In the genomic region with DNA sequence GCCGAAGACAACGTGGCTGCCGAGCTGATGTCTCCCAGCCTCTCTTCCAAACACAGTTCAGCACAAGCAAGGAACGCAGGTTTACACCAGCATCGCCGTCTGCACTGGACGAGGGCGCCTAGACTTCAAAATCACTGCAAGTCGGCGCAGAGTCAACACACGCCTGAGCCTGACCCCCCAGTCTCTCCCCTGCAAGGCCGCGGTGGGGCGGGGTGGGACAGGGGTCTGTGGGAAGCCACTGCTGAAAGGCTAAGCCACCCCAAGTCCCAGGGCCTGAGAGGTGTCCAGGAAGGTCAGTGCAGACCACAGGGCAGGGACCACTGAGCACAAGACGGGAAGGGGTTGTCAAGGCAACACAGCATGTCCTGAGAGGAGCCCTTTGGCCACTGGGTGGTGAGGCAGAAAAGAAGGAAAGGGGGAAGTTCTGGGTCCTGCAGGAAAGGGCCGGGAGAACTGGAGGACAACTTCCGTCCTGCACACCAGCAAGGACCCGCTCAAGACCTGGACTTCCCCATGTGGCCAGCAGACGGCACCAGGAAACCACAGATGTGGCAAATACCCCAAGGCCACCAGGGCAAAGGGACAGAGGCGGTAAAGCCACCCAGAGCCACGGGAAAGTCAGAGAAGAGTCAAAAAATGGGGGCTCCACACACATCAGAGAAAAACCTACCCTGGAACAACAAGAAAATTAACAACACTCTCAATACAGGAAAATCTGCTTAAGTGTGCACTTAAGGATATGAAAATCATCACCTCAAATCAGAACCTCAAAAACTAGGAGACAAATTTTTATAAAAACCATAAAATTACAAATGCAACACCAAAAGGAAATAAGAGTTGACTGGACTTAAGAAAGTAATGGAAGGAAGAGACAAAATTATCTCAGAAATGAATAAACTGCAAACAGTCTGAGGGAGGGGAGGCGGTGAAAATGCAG, we compare ENCODE assay signal across 1 cellular context.
A peak's percentile ranks its signal among the peaks of the same experiment; 100 is the strongest.
TF ChIP-seq lines count a peak whose summit lies in the region.

No MANE protein-coding gene starts in this region.

TF ChIP-seq in HepG2, 621 proteins besides CTCF, POLR2A, EP300 and RAD21 (continued from another document):
- TF ChIP-seq, protein P1, sequence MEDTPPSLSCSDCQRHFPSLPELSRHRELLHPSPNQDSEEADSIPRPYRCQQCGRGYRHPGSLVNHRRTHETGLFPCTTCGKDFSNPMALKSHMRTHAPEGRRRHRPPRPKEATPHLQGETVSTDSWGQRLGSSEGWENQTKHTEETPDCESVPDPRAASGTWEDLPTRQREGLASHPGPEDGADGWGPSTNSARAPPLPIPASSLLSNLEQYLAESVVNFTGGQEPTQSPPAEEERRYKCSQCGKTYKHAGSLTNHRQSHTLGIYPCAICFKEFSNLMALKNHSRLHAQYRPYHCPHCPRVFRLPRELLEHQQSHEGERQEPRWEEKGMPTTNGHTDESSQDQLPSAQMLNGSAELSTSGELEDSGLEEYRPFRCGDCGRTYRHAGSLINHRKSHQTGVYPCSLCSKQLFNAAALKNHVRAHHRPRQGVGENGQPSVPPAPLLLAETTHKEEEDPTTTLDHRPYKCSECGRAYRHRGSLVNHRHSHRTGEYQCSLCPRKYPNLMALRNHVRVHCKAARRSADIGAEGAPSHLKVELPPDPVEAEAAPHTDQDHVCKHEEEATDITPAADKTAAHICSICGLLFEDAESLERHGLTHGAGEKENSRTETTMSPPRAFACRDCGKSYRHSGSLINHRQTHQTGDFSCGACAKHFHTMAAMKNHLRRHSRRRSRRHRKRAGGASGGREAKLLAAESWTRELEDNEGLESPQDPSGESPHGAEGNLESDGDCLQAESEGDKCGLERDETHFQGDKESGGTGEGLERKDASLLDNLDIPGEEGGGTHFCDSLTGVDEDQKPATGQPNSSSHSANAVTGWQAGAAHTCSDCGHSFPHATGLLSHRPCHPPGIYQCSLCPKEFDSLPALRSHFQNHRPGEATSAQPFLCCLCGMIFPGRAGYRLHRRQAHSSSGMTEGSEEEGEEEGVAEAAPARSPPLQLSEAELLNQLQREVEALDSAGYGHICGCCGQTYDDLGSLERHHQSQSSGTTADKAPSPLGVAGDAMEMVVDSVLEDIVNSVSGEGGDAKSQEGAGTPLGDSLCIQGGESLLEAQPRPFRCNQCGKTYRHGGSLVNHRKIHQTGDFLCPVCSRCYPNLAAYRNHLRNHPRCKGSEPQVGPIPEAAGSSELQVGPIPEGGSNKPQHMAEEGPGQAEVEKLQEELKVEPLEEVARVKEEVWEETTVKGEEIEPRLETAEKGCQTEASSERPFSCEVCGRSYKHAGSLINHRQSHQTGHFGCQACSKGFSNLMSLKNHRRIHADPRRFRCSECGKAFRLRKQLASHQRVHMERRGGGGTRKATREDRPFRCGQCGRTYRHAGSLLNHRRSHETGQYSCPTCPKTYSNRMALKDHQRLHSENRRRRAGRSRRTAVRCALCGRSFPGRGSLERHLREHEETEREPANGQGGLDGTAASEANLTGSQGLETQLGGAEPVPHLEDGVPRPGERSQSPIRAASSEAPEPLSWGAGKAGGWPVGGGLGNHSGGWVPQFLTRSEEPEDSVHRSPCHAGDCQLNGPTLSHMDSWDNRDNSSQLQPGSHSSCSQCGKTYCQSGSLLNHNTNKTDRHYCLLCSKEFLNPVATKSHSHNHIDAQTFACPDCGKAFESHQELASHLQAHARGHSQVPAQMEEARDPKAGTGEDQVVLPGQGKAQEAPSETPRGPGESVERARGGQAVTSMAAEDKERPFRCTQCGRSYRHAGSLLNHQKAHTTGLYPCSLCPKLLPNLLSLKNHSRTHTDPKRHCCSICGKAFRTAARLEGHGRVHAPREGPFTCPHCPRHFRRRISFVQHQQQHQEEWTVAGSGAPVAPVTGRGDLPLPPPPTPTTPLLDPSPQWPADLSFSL (CRISPR knock-in tag; IDR thresholded peaks at IDR 0.05) = no peak
- no peak for TF ChIP-seq TCF7L2 (IDR thresholded peaks at IDR 0.05; ENCODE audit: low read depth, low read length)
- TF ChIP-seq ZNF747 (CRISPR knock-in tag; IDR thresholded peaks at IDR 0.05; ENCODE audit: borderline replicate concordance) = no peak
- TF ChIP-seq, protein P2, sequence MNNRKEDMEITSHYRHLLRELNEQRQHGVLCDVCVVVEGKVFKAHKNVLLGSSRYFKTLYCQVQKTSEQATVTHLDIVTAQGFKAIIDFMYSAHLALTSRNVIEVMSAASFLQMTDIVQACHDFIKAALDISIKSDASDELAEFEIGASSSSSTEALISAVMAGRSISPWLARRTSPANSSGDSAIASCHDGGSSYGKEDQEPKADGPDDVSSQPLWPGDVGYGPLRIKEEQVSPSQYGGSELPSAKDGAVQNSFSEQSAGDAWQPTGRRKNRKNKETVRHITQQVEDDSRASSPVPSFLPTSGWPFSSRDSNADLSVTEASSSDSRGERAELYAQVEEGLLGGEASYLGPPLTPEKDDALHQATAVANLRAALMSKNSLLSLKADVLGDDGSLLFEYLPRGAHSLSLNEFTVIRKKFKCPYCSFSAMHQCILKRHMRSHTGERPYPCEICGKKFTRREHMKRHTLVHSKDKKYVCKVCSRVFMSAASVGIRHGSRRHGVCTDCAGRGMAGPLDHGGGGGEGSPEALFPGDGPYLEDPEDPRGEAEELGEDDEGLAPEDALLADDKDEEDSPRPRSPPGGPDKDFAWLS (CRISPR knock-in tag; IDR thresholded peaks at IDR 0.05; ENCODE audit: borderline replicate concordance) = no peak
- 0 out of 2 replicates have a peak, but pooled peaks have one; percentile 64 for TF ChIP-seq ZNF776 (CRISPR knock-in tag; IDR thresholded peaks at IDR 0.05)
- no peak for TF ChIP-seq KLF6 (CRISPR knock-in tag; IDR thresholded peaks at IDR 0.05)
- no peak for TF ChIP-seq THAP11 (CRISPR knock-in tag; IDR thresholded peaks at IDR 0.05)
- TF ChIP-seq REPIN1 (CRISPR knock-in tag; IDR thresholded peaks at IDR 0.05; ENCODE audit: borderline replicate concordance, low read depth) = no peak
- TF ChIP-seq ZNF772 (CRISPR knock-in tag; IDR thresholded peaks at IDR 0.05) = no peak
- TF ChIP-seq, protein P3, sequence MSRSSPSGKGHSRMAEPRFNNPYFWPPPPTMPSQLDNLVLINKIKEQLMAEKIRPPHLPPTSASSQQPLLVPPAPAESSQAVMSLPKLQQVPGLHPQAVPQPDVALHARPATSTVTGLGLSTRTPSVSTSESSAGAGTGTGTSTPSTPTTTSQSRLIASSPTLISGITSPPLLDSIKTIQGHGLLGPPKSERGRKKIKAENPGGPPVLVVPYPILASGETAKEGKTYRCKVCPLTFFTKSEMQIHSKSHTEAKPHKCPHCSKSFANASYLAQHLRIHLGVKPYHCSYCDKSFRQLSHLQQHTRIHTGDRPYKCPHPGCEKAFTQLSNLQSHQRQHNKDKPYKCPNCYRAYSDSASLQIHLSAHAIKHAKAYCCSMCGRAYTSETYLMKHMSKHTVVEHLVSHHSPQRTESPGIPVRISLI (CRISPR knock-in tag; IDR thresholded peaks at IDR 0.05; ENCODE audit: borderline replicate concordance) = peak; percentile 27; the same call in 1 of the 2 replicates
- TF ChIP-seq ASH2L (IDR thresholded peaks at IDR 0.05; ENCODE audit: insufficient read length, low read depth, low read length) = no peak
- TF ChIP-seq SKI (IDR thresholded peaks at IDR 0.05; ENCODE audit: partially characterized antibody) = no peak
- TF ChIP-seq ARHGAP35 (CRISPR knock-in tag; IDR thresholded peaks at IDR 0.05; ENCODE audit: borderline replicate concordance) = no peak
- TF ChIP-seq NR2F6 (IDR thresholded peaks at IDR 0.05) = no peak; the same call in 1 of the 2 replicates
- TF ChIP-seq NR2F6 (CRISPR knock-in tag; IDR thresholded peaks at IDR 0.05) = 0 out of 2 replicates have a peak, but pooled peaks have one; percentile 39
- no peak for TF ChIP-seq IKZF4 (CRISPR knock-in tag; IDR thresholded peaks at IDR 0.05; ENCODE audit: borderline replicate concordance, low read depth, not compliant biosample characterization)
- no peak for TF ChIP-seq ZNF224 (CRISPR knock-in tag; IDR thresholded peaks at IDR 0.05)
- no peak for TF ChIP-seq HOXD1 (CRISPR knock-in tag; IDR thresholded peaks at IDR 0.05)
- no peak for TF ChIP-seq ZNF780A (CRISPR knock-in tag; IDR thresholded peaks at IDR 0.05)
- TF ChIP-seq ZSCAN29 (CRISPR knock-in tag; conservative IDR thresholded peaks at IDR 0.05) = no peak
- TF ChIP-seq TBX2 (CRISPR knock-in tag; IDR thresholded peaks at IDR 0.05; ENCODE audit: borderline replicate concordance) = no peak
- TF ChIP-seq, protein P4, sequence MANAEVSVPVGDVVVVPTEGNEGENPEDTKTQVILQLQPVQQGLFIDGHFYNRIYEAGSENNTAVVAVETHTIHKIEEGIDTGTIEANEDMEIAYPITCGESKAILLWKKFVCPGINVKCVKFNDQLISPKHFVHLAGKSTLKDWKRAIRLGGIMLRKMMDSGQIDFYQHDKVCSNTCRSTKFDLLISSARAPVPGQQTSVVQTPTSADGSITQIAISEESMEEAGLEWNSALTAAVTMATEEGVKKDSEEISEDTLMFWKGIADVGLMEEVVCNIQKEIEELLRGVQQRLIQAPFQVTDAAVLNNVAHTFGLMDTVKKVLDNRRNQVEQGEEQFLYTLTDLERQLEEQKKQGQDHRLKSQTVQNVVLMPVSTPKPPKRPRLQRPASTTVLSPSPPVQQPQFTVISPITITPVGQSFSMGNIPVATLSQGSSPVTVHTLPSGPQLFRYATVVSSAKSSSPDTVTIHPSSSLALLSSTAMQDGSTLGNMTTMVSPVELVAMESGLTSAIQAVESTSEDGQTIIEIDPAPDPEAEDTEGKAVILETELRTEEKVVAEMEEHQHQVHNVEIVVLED (CRISPR knock-in tag; IDR thresholded peaks at IDR 0.05; ENCODE audit: borderline replicate concordance) = no peak; the same call in 1 of the 2 replicates
- TF ChIP-seq AGO2 (optimal IDR thresholded peaks at IDR 0.05; ENCODE audit: low read depth, low read length) = no peak
- TF ChIP-seq YEATS2 (CRISPR knock-in tag; IDR thresholded peaks at IDR 0.05; ENCODE audit: borderline replicate concordance) = no peak
- TF ChIP-seq RNF2 (conservative IDR thresholded peaks at IDR 0.05; ENCODE audit: low read depth) = no peak
- TF ChIP-seq ZNF703 (CRISPR knock-in tag; IDR thresholded peaks at IDR 0.05; ENCODE audit: borderline replicate concordance) = no peak
